In genomic region chr17:61565850-61566249, GRCh38 we compare ENCODE assay signal across 5 cellular contexts. TPM values are rescaled to one million over a fixed set of nuclear protein-coding genes. Genes with fewer than 3 reads are reported as not detected.
"Had no signal": no experiment of that assay in that cellular context is flagged by ENCODE, and none has a peak within 500 bp of the region (broad histone marks: within the 10 kb centered on the region; RNA-seq: fewer than 3 reads in every experiment).

No MANE protein-coding gene starts in this region.

RNA-seq across cellular contexts. Expression of gene NACA2, which starts 25.2 kb away (rescaled TPM):
- total RNA-seq: HepG2, HT-29, HT1080, IMR-90 had no signal
- polyA plus RNA-seq: IgD-negative memory B cell, IMR-90 had no signal
